8 cellular contexts compared by ENCODE assay signal in the genomic region with DNA sequence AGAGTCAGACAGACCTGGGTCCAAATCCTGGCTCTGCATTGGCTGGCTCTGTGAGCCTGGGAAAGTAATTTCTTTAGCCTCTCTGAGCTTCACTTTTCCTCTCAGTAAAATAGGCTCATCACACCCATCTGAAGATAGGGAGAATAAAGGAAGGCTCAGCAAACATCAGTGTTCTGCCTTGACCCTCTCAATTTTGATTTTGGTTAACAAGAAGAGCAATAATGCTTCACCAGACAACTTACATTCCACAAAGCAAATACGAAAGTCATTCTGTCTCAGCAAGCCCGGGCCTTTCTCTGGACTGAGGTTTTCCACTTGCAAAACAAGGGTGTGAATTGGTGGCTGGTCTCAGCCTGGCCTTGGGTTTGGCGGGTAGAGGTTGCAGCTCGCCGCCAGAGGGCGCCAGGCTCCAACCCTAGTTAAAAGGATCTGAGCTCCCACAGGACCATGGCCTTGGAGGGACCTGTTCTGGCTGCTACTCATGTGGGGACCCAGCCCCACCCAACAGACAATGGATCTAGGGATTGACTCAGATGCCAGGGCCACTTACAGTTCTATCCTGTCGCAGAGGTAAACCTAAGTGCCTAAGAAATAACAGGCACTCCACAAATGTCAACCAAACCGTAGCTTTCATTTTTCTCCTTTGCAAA. TPM values are rescaled to one million over a fixed set of nuclear protein-coding genes. Genes with fewer than 3 reads are reported as not detected.
DNase-seq lines count a peak whose midpoint lies in the region; ATAC-seq lines count a peak whose summit lies in the region.

No MANE protein-coding gene starts in this region.

- H3K4me3 Mint-ChIP-seq in effector memory CD8-positive, alpha-beta T cell = no peak overlapping the region

- H3K27me3 Mint-ChIP-seq in effector memory CD8-positive, alpha-beta T cell = peaks cover 7 to 37% of the 10 kb centered on the region in 2 donors

- H3K36me3 Mint-ChIP-seq in effector memory CD8-positive, alpha-beta T cell (ENCODE audit: insufficient read depth) = no peaks in the 10 kb centered on the region

- ATAC-seq in effector memory CD8-positive, alpha-beta T cell (replicated peaks) = peak; percentile 86
- no peak for ATAC-seq in HG03139 (IDR thresholded peaks at IDR 0.05; ENCODE audit: unreplicated experiment)

- peaks cover 0 to 2% of the 10 kb centered on the region in 2 donors for H3K4me1 Mint-ChIP-seq in effector memory CD8-positive, alpha-beta T cell (ENCODE audit: low read depth in 2 of 2)

- H3K27ac Mint-ChIP-seq in effector memory CD8-positive, alpha-beta T cell = no peak overlapping the region

- no peaks in the 10 kb centered on the region for H3K9me3 Mint-ChIP-seq in effector memory CD8-positive, alpha-beta T cell

- DNase-seq in DMS 273 treated with DMSO at 0.1 percent for 48 hours (lab: John Stamatoyannopoulos, UW) (peak; percentile 55), HS-27A (ENCODE audit: low read depth) (peak; percentile 20), NOMO-1 treated with dmso at 0.1 percent for 144 hours (lab: John Stamatoyannopoulos, UW; ENCODE audit: unreplicated experiment) (peak; percentile 59), mesenteric fat pad (ENCODE audit: low spot score) (peak; percentile 95)
- peak; percentile 59 to 62 for DNase-seq in activated CD8-positive, alpha-beta memory T cell treated with anti-CD3 and anti-CD28 coated beads for 4 hours (ENCODE audit: low read depth in 2 of 2)
- peak; percentile 73 to 75 (median 73) for DNase-seq in effector memory CD8-positive, alpha-beta T cell
- peak; percentile 50 to 66 for DNase-seq in stimulated activated CD8-positive, alpha-beta memory T cell treated with anti-CD3 and anti-CD28 coated beads, Interleukin-2, amount 100 ng/mL, for 1 hour (ENCODE audit: low read depth in 2 of 2)

RNA-seq across cellular contexts. Expression of gene PPY, which starts 1.6 kb away (rescaled TPM):
- total RNA-seq in mesenteric fat pad = not detected

RNA-seq across cellular contexts. Expression of gene PYY, which starts 9.8 kb away (rescaled TPM):
- not detected for total RNA-seq in mesenteric fat pad

RNA-seq across cellular contexts. Expression of gene MPP2, which starts 36.6 kb away (rescaled TPM):
- total RNA-seq in mesenteric fat pad = 2.3 TPM

Comparison
In these comparisons a context has a peak if more than half of its experiments do, and no peak if none do; other contexts are left out.
1. DNase-seq: peak in every context shown above with its lines; median percentile 95 in mesenteric fat pad; 73 in effector memory CD8-positive, alpha-beta T cell; 60 in activated CD8-positive, alpha-beta memory T cell treated with anti-CD3 and anti-CD28 coated beads for 4 hours; 59 in NOMO-1 treated with dmso at 0.1 percent for 144 hours; 58 in stimulated activated CD8-positive, alpha-beta memory T cell treated with anti-CD3 and anti-CD28 coated beads, Interleukin-2, amount 100 ng/mL, for 1 hour; 55 in DMS 273 treated with DMSO at 0.1 percent for 48 hours; 20 in HS-27A.